19 cellular contexts compared by ENCODE assay signal in genomic region chr15:68980786-68981185, GRCh38. TPM values are rescaled to one million over a fixed set of nuclear protein-coding genes. Genes with fewer than 3 reads are reported as not detected.
A peak's percentile ranks its signal among the peaks of the same experiment; 100 is the strongest.
DNase-seq lines count a peak whose midpoint lies in the region; ATAC-seq, FAIRE-seq and TF ChIP-seq lines count a peak whose summit lies in the region.
"Had no signal": no experiment of that assay in that cellular context is flagged by ENCODE, and none has a peak within 500 bp of the region (broad histone marks: within the 10 kb centered on the region; RNA-seq: fewer than 3 reads in every experiment).

No MANE protein-coding gene starts in this region.

- no peaks in the 10 kb centered on the region for H3K9me1 ChIP-seq in K562 (ENCODE audit: control insufficient read depth, insufficient read depth, low read length)

- CTCF ChIA-PET in A673 (lab: Charles Lee) = interaction anchor here (0.9 kb wide), 1 partner anchor 593 kb away, joined by 3 read pairs; no protein-coding TSS in a partner anchor
- CTCF ChIA-PET in K562 (lab: Yijun Ruan, JAX; ENCODE audit: low intra/inter-chr PET ratio) = no interaction called here

- POLR2A ChIA-PET in A673 (lab: Charles Lee; ENCODE audit: low non-redundant PET) (no interaction called here), K562 (lab: Yijun Ruan, JAX) (interaction anchor here (0.6 kb wide), 1 partner anchor 82 kb away, joined by 6 read pairs; no protein-coding TSS in a partner anchor)

- TF ChIP-seq POLR2A in NB4 (IDR thresholded peaks at IDR 0.05; ENCODE audit: extremely low read depth, insufficient read length) (no peak), K562 (conservative IDR thresholded peaks at IDR 0.05) (no peak)

- no peak for TF ChIP-seq RAD21 in K562 (CRISPR knock-in tag; conservative IDR thresholded peaks at IDR 0.05 in 1 of 2, IDR thresholded peaks at IDR 0.05 in 1 of 2)

- no peak for FAIRE-seq in K562 (lab: Jason Lieb, UNC)
- FAIRE-seq: A204.1, G401.6, GM12891, HepG2, HTR-8/SVneo had no signal

- H3K9me3 ChIP-seq in A673 (ENCODE audit: low read depth, low read length, poor library complexity, severe bottlenecking) (peaks cover 8% of the 10 kb centered on the region), K562 (replicated peaks; ENCODE audit: control insufficient read depth, insufficient read depth, low read depth, low read length) (0 out of 2 replicates have a peak, but pooled peaks cover 6% of the 10 kb centered on the region)

- intact Hi-C loops in A673 (cut with micrococcal nuclease; ENCODE audit: unreplicated experiment) (no loop called here), K562 (cut with micrococcal nuclease) (no loop called here), left colon (cut with DNase I, micrococcal nuclease) (no loop called here)

- no peak overlapping the region for H3K9ac ChIP-seq in K562 (ENCODE audit: insufficient read depth in 1 of 2, low read depth in 2 of 2, low read length in 2 of 2)

- H3K4me3 ChIP-seq in A673 (ENCODE audit: low read depth, low read length, poor library complexity, severe bottlenecking) (no peak overlapping the region), NB4 (ENCODE audit: low read depth, low read length) (no peak overlapping the region), K562 (no peak overlapping the region)

- H3K27ac ChIP-seq in A673 (ENCODE audit: low read depth, low read length, poor library complexity, severe bottlenecking) = no peak overlapping the region
- no peak overlapping the region for H3K27ac ChIP-seq in K562 (ENCODE audit: extremely low read depth, low read depth, low read length)

- H3K27me3 ChIP-seq in A673 (replicated peaks; ENCODE audit: insufficient read depth, low read depth, low read length, poor library complexity) = no peaks in the 10 kb centered on the region
- H3K27me3 ChIP-seq in K562 (ENCODE audit: control insufficient read depth in 2 of 2, insufficient read depth in 2 of 2, low read length in 2 of 2) = no peaks in the 10 kb centered on the region

- in situ Hi-C loops in K562 (cut with MboI) = no loop called here

- no peak for TF ChIP-seq EP300 in K562 (IDR thresholded peaks at IDR 0.05; ENCODE audit: low read length)

- DNase-seq in A673 (ENCODE audit: low spot score) (peak; percentile 93), ELR (ENCODE audit: low read depth) (peak; percentile 17), NB4 (ENCODE audit: low read depth) (peak; percentile 5), K562 (ENCODE audit: extremely low read depth in 1 of 4, low spot score in 3 of 4) (no peak), midbrain (lab: John Stamatoyannopoulos, UW) (no peak), left colon (no peak), T-helper 1 cell (no peak)
- DNase-seq in activated CD4-positive, alpha-beta T cell treated with anti-CD3 and anti-CD28 coated beads, Interleukin-2, amount 50 U/mL, for 48 hours = no peak
- DNase-seq: CD8-positive, alpha-beta T cell; DMS79; GOT3; H9; HFFc6 had no signal

- no peaks in the 10 kb centered on the region for H4K20me1 ChIP-seq in K562 (replicated peaks; ENCODE audit: control insufficient read depth, insufficient read depth, low read length)

- BruUV-seq in A673 (replicated peaks; lab: Mats Ljungman, UMichigan) (no TSS peak), K562 (replicated peaks; lab: Mats Ljungman, UMichigan) (no TSS peak)

- no peak overlapping the region for H2AFZ ChIP-seq in K562 (ENCODE audit: low read depth, low read length)

- H3K4me1 ChIP-seq in A673 (ENCODE audit: insufficient read depth, low read length, poor library complexity, severe bottlenecking) = no peaks in the 10 kb centered on the region
- peaks cover 24% of the 10 kb centered on the region in 2 experiments for H3K4me1 ChIP-seq in K562 (replicated peaks in 1 of 2; ENCODE audit: control insufficient read depth in 2 of 2, insufficient read depth in 2 of 2, low read length in 2 of 2)

- no peaks in the 10 kb centered on the region for H3K36me3 ChIP-seq in A673 (ENCODE audit: insufficient read depth, low read length, poor library complexity, severe bottlenecking)
- H3K36me3 ChIP-seq in K562 (ENCODE audit: control insufficient read depth, insufficient read depth, low read length) = no peaks in the 10 kb centered on the region

- no peak for TF ChIP-seq CTCF in A673 (conservative IDR thresholded peaks at IDR 0.05; ENCODE audit: low read depth, low read length)
- no peak for TF ChIP-seq CTCF in NB4 (IDR thresholded peaks at IDR 0.05; ENCODE audit: low read depth, low read length)
- TF ChIP-seq CTCF in K562 (IDR thresholded peaks at IDR 0.05 in 2 of 3, conservative IDR thresholded peaks at IDR 0.05 in 1 of 3; ENCODE audit: insufficient read depth in 2 of 3, low read depth in 1 of 3, low read length in 3 of 3) = no peak

- no peaks in the 10 kb centered on the region for H3K79me2 ChIP-seq in K562 (ENCODE audit: control insufficient read depth, insufficient read depth, low read length)

- H3K4me2 ChIP-seq in K562 (ENCODE audit: insufficient read depth, low read length) = no peak overlapping the region

- no peak for ATAC-seq in K562
- ATAC-seq in left colon = no peak
- ATAC-seq: CD8-positive, alpha-beta T cell; HepG2 had no signal

TF ChIP-seq in K562, 482 proteins besides CTCF, POLR2A, EP300 and RAD21:
- peak; percentile 52 for TF ChIP-seq PRDM10 (IDR thresholded peaks at IDR 0.05; ENCODE audit: partially characterized antibody)
- no peak for TF ChIP-seq HIVEP1 (CRISPR knock-in tag; IDR thresholded peaks at IDR 0.05)

RNA-seq across cellular contexts. Expression of gene NOX5, which starts 33.7 kb away (rescaled TPM):
- not detected in 2 replicates for total RNA-seq in A673 (2021)
- total RNA-seq in K562 (2011; cell fraction: chromatin; rRNA removed; ENCODE audit: low replicate concordance) = 0.14 and 0.16 TPM in 2 replicates
- total RNA-seq in K562 (2011; cell fraction: nucleolus; rRNA removed) = under 0.01 TPM in 2 replicates
- total RNA-seq in K562 (2011; cell fraction: nucleoplasm; rRNA removed) = 0.07 and 0.23 TPM in 2 replicates
- not detected in 2 replicates for total RNA-seq in K562 (2014; rRNA removed)
- total RNA-seq in K562 (2014; rRNA removed; fragmentation: Illumina TruSeq; extraction: Trizol) = not detected in 2 replicates
- not detected in 2 replicates for total RNA-seq in K562 (2015; rRNA removed; fragmentation: Illumina TruSeq; extraction: Trizol)
- total RNA-seq in K562 (2021) = not detected in 2 replicates
- 0.01 and 0.03 TPM in 2 replicates for polyA plus RNA-seq in K562 (2011; rRNA removed)
- 0.04 TPM in 1 of 2 replicates, not detected in the other for polyA plus RNA-seq in K562 (2011; cell fraction: cytosol; rRNA removed)
- polyA plus RNA-seq in K562 (2011; cell fraction: nucleus; rRNA removed) = 0.13 and 0.34 TPM in 2 replicates
- 0.01 and 0.03 TPM in 2 replicates for polyA plus RNA-seq in K562 (2012)
- not detected in 2 replicates for polyA plus RNA-seq in K562 (2014; fragmentation: Illumina TruSeq; extraction: Trizol)
- polyA plus RNA-seq in K562 (2014; fragmentation: Nextera tagmentation; extraction: Ambion mirVana) = not detected
- not detected in 2 replicates for polyA plus RNA-seq in K562 (2014; rRNA removed)
- 0.04 TPM in 1 of 2 replicates, not detected in the other for polyA minus RNA-seq in K562 (2011; rRNA and poly(A)+ RNA removed)
- not detected in 2 replicates for polyA minus RNA-seq in K562 (2011; cell fraction: cytosol; rRNA and poly(A)+ RNA removed)
- polyA minus RNA-seq in K562 (2011; cell fraction: nucleus; rRNA and poly(A)+ RNA removed) = under 0.01 TPM in 1 of 2 replicates, not detected in the other
- total RNA-seq in left colon = under 1 TPM; 0.11 to 0.12 TPM
- total RNA-seq: CD8-positive, alpha-beta T cell; HepG2 had no signal
- polyA plus RNA-seq: CD14-positive monocyte, HepG2 had no signal

RNA-seq across cellular contexts. Expression of gene SPESP1, which starts 50.5 kb away (rescaled TPM):
- not detected in 2 replicates for total RNA-seq in A673 (2021)
- not detected in 2 replicates for total RNA-seq in K562 (2011; cell fraction: chromatin; rRNA removed; ENCODE audit: low replicate concordance)
- total RNA-seq in K562 (2011; cell fraction: nucleolus; rRNA removed) = not detected in 2 replicates
- total RNA-seq in K562 (2011; cell fraction: nucleoplasm; rRNA removed) = not detected in 2 replicates
- total RNA-seq in K562 (2014; rRNA removed) = not detected in 2 replicates
- total RNA-seq in K562 (2014; rRNA removed; fragmentation: Illumina TruSeq; extraction: Trizol) = not detected in 2 replicates
- not detected in 2 replicates for total RNA-seq in K562 (2015; rRNA removed; fragmentation: Illumina TruSeq; extraction: Trizol)
- total RNA-seq in K562 (2021) = not detected in 2 replicates
- polyA plus RNA-seq in K562 (2011; rRNA removed) = not detected in 2 replicates
- polyA plus RNA-seq in K562 (2011; cell fraction: cytosol; rRNA removed) = not detected in 2 replicates
- not detected in 2 replicates for polyA plus RNA-seq in K562 (2011; cell fraction: nucleus; rRNA removed)
- polyA plus RNA-seq in K562 (2012) = not detected in 2 replicates
- polyA plus RNA-seq in K562 (2014; fragmentation: Illumina TruSeq; extraction: Trizol) = not detected in 2 replicates
- polyA plus RNA-seq in K562 (2014; fragmentation: Nextera tagmentation; extraction: Ambion mirVana) = not detected
- not detected in 2 replicates for polyA plus RNA-seq in K562 (2014; rRNA removed)
- not detected in 2 replicates for polyA minus RNA-seq in K562 (2011; rRNA and poly(A)+ RNA removed)
- not detected in 2 replicates for polyA minus RNA-seq in K562 (2011; cell fraction: cytosol; rRNA and poly(A)+ RNA removed)
- polyA minus RNA-seq in K562 (2011; cell fraction: nucleus; rRNA and poly(A)+ RNA removed) = not detected in 2 replicates
- 1 to 10 TPM in 1 of 2 donors, under 1 TPM in 1; 0.70 to 4.8 TPM for total RNA-seq in left colon
- total RNA-seq: CD8-positive, alpha-beta T cell; H9; HepG2 had no signal
- polyA plus RNA-seq: HepG2 had no signal

Comparison
In these comparisons a context has a peak if more than half of its experiments do, and no peak if none do; other contexts are left out.
1. DNase-seq: peak in A673 (single experiment), ELR (single experiment) and NB4 (single experiment); none in K562 (0 of 4), midbrain (single experiment), left colon (0 of 2), T-helper 1 cell (0 of 5) and activated CD4-positive, alpha-beta T cell treated with anti-CD3 and anti-CD28 coated beads, Interleukin-2, amount 50 U/mL, for 48 hours (0 of 2).